In genomic region chr11:114083256-114084252, GRCh38 we compare ENCODE assay signal across 12 cellular contexts. TPM values are rescaled to one million over a fixed set of nuclear protein-coding genes. Genes with fewer than 3 reads are reported as not detected.
A peak's percentile ranks its signal among the peaks of the same experiment; 100 is the strongest.
DNase-seq lines count a peak whose midpoint lies in the region; ATAC-seq and TF ChIP-seq lines count a peak whose summit lies in the region.
"Had no signal": no experiment of that assay in that cellular context is flagged by ENCODE, and none has a peak within 500 bp of the region (broad histone marks: within the 10 kb centered on the region; RNA-seq: fewer than 3 reads in every experiment).

No MANE protein-coding gene starts in this region.

- H3K9me3 ChIP-seq in adipocyte (ENCODE audit: control insufficient read depth, low read length) (no peaks in the 10 kb centered on the region), HAP-1 (no peaks in the 10 kb centered on the region)
- H3K9me3 ChIP-seq: Peyer's patch had no signal

- in situ Hi-C loops in HAP-1 (cut with MboI; ENCODE audit: low sequenced_read_pairs), result no loop called here

- H3K4me1 Mint-ChIP-seq in natural killer cell, result peaks cover 99% of the 10 kb centered on the region in 2 donors

- DNase-seq in cardiac septum (ENCODE audit: low spot score) (peak; percentile 64), Right ventricle myocardium inferior (ENCODE audit: missing footprints) (no peak), adipocyte (ENCODE audit: low read depth) (no peak), natural killer cell (no peak), NCI-H82 treated with DMSO at 0.1 percent for 48 hours (lab: John Stamatoyannopoulos, UW; ENCODE audit: unreplicated experiment) (no peak), NCI-H82 (lab: John Stamatoyannopoulos, UW) (no peak), HAP-1 (ENCODE audit: low spot score in 2 of 2) (no peak), NCI-H2227 (lab: John Stamatoyannopoulos, UW; ENCODE audit: unreplicated experiment) (no peak)
- DNase-seq: brain microvascular endothelial cell, Peyer's patch, trophoblast cell had no signal

- peak overlapping the region; percentile 78 for H3K4me3 Mint-ChIP-seq in natural killer cell

- H3K4me3 ChIP-seq in adipocyte (ENCODE audit: low read length), result no peak overlapping the region
- H3K4me3 ChIP-seq in HAP-1, result no peak overlapping the region
- H3K4me3 ChIP-seq: Peyer's patch had no signal

- peak overlapping the region; percentile 79 for H3K9ac ChIP-seq in adipocyte (ENCODE audit: low read length)

- peak overlapping the region; percentile 89 to 100 for H3K27ac Mint-ChIP-seq in natural killer cell

- H3K9me3 Mint-ChIP-seq in natural killer cell, result no peaks in the 10 kb centered on the region

- H3K27me3 Mint-ChIP-seq in natural killer cell (ENCODE audit: low read depth in 2 of 2), result no peaks in the 10 kb centered on the region

- no peak for ATAC-seq in Right ventricle myocardium inferior
- ATAC-seq in natural killer cell, result no peak
- ATAC-seq: sciatic nerve had no signal

- no peaks in the 10 kb centered on the region for H3K27me3 ChIP-seq in adipocyte (replicated peaks; ENCODE audit: control insufficient read depth, insufficient read depth, low read length)
- peaks cover 2% of the 10 kb centered on the region for H3K27me3 ChIP-seq in HAP-1 (ENCODE audit: low read depth)
- H3K27me3 ChIP-seq: Peyer's patch had no signal

- peaks cover 50% of the 10 kb centered on the region for H3K36me3 ChIP-seq in adipocyte (ENCODE audit: control insufficient read depth, insufficient read depth, low read length, severe bottlenecking)
- H3K36me3 ChIP-seq in HAP-1 (replicated peaks), result no peaks in the 10 kb centered on the region
- H3K36me3 ChIP-seq: brain microvascular endothelial cell had no signal

- H3K4me1 ChIP-seq in adipocyte (ENCODE audit: control insufficient read depth, insufficient read depth, low read length) (peaks cover 96% of the 10 kb centered on the region), HAP-1 (no peaks in the 10 kb centered on the region)

- intact Hi-C loops in cardiac septum (cut with DNase I), result no loop called here
- intact Hi-C loops in Right ventricle myocardium inferior (cut with DNase I), result no loop called here
- intact Hi-C loops in natural killer cell (cut with micrococcal nuclease), result loop anchor here (5.0 kb wide), 1 partner anchor 49 kb away; no protein-coding TSS in a partner anchor

- no peaks in the 10 kb centered on the region for H3K36me3 Mint-ChIP-seq in natural killer cell

- TF ChIP-seq CTCF in natural killer cell (IDR thresholded peaks at IDR 0.05), result no peak

RNA-seq across cellular contexts. Expression of gene ZBTB16, which starts 24.0 kb away (rescaled TPM):
- total RNA-seq in cardiac septum, result 25.4 TPM
- total RNA-seq in Right ventricle myocardium inferior, result 78.1 TPM
- 100 to 1,000 TPM; 104 to 224 (median 156) TPM for total RNA-seq in natural killer cell
